ENCODE assay signal across 8 cellular contexts in the genomic region with DNA sequence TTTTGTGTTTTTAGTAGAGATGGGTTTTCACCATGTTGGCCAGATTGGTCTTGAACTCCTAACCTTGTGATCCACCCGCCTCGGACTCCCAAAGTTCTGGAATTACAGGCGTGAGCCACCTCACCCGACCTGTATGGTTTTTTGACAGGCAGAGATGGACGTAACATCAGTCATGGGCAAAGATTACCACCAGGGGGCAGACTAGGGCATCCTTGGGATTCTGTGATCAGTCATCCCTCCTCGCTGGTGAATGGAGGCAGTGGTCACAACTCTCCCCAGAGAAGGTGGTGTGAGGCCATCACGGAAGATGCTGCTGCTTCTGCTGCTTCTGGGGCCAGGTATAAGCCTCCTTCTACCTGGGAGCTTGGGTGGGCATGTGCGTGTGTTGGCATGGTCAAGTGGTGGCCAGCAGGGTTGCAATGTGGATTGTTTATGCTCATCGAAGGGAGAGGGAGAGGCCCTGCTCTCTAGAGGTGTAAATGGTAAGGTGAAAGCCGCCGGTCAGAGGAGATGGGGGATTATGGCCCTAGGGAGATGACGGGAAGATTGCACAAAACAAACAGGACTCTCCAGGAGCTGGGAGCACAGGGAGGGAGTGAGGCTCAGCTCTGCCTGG.
DNase-seq lines count a peak whose midpoint lies in the region; ATAC-seq and TF ChIP-seq lines count a peak whose summit lies in the region.

No MANE protein-coding gene starts in this region.

- WGBS in lung, 2 donors, result 50 to 55% methylated on average over 12 of the region's 12 CpGs

- DNase-seq in EL, result peak; percentile 37
- DNase-seq in Jurkat, Clone E6-1 (ENCODE audit: low read depth, low spot score), result peak; percentile 45
- DNase-seq in cardiac fibroblast (ENCODE audit: low read depth in 2 of 2), result peak; percentile 37 to 72
- DNase-seq in lung (ENCODE audit: low spot score), result peak; percentile 59
- peak; percentile 20 to 41 for DNase-seq in stimulated activated CD8-positive, alpha-beta memory T cell treated with anti-CD3 and anti-CD28 coated beads, Interleukin-7, amount 100 ng/mL, for 1 hour (ENCODE audit: low read depth in 2 of 2)
- no peak for DNase-seq in NOMO-1 treated with DMSO at 0.1 percent for 48 hours (lab: John Stamatoyannopoulos, UW; ENCODE audit: unreplicated experiment)

- no peaks in the 10 kb centered on the region for H3K36me3 ChIP-seq in lung (ENCODE audit: control insufficient read depth in 2 of 2, insufficient read depth in 2 of 2, low read length in 2 of 2)

- ATAC-seq in GM21367 (IDR thresholded peaks at IDR 0.05; ENCODE audit: unreplicated experiment) (peak; percentile 90), lung (ENCODE audit: insufficient read depth, low FRiP score) (no peak)

- H3K27ac ChIP-seq in lung (ENCODE audit: low read depth in 1 of 2, low read length in 1 of 2), result no peak overlapping the region

- H3K27me3 ChIP-seq in lung (ENCODE audit: control insufficient read depth, insufficient read depth), result no peaks in the 10 kb centered on the region

- H3K4me3 ChIP-seq in Jurkat, Clone E6-1 (ENCODE audit: low read length), result no peak overlapping the region
- H3K4me3 ChIP-seq in WI38 (ENCODE audit: low read depth, low read length), result no peak overlapping the region
- H3K4me3 ChIP-seq in cardiac fibroblast (replicated peaks in 1 of 2; ENCODE audit: low read depth in 2 of 2, low read length in 2 of 2), result no peak overlapping the region
- no peak overlapping the region for H3K4me3 ChIP-seq in lung

- H3K4me1 ChIP-seq in lung (ENCODE audit: control insufficient read depth in 2 of 2, insufficient read depth in 2 of 2, low read length in 2 of 2), result no peaks in the 10 kb centered on the region

- TF ChIP-seq CTCF in WI38 (IDR thresholded peaks at IDR 0.05; ENCODE audit: low read depth, low read length) (peak; percentile 52), cardiac fibroblast (IDR thresholded peaks at IDR 0.05; ENCODE audit: low read depth, low read length) (peak; percentile 76), lung (IDR thresholded peaks at IDR 0.05; ENCODE audit: control extremely low read depth, extremely low read depth) (peak; percentile 10)

- peaks cover 0 to 3% of the 10 kb centered on the region in 2 donors for H3K9me3 ChIP-seq in lung (ENCODE audit: control insufficient read depth in 2 of 2, insufficient read depth in 1 of 2, low read length in 1 of 2)

Comparison
In these comparisons a context has a peak if more than half of its experiments do, and no peak if none do; other contexts are left out.
1. CTCF ChIP-seq: peak in every context shown above with its lines; median percentile 76 in cardiac fibroblast; 52 in WI38; 10 in lung.